In genomic region chr12:108728820-108729611, GRCh38 we compare ENCODE assay signal across 9 cellular contexts. TPM values are rescaled to one million over a fixed set of nuclear protein-coding genes. Genes with fewer than 3 reads are reported as not detected.
DNase-seq lines count a peak whose midpoint lies in the region; ATAC-seq, FAIRE-seq and TF ChIP-seq lines count a peak whose summit lies in the region.
"Had no signal": no experiment of that assay in that cellular context is flagged by ENCODE, and none has a peak within 500 bp of the region (broad histone marks: within the 10 kb centered on the region; RNA-seq: fewer than 3 reads in every experiment).

No MANE protein-coding gene starts in this region.

- TF ChIP-seq CTCF in RWPE2 (IDR thresholded peaks at IDR 0.05; ENCODE audit: poor library complexity, severe bottlenecking) = no peak
- TF ChIP-seq CTCF in fibroblast of lung (conservative IDR thresholded peaks at IDR 0.05 in 1 of 2, IDR thresholded peaks at IDR 0.05 in 1 of 2; ENCODE audit: low read depth in 1 of 2, low read length in 2 of 2) = no peak
- no peak for TF ChIP-seq CTCF in psoas muscle (IDR thresholded peaks at IDR 0.05)
- no peak for TF ChIP-seq CTCF in GM13976 (IDR thresholded peaks at IDR 0.05; ENCODE audit: borderline replicate concordance, control extremely low read depth, extremely low read depth, insufficient read depth, missing control alignments)

- peaks cover 73% of the 10 kb centered on the region for H3K79me2 ChIP-seq in fibroblast of lung (ENCODE audit: control insufficient read depth, insufficient read depth, low read length)

- peaks cover 7% of the 10 kb centered on the region for H4K20me1 ChIP-seq in fibroblast of lung (ENCODE audit: control insufficient read depth, extremely low read depth, insufficient read depth, low read length)

- H3K27ac ChIP-seq in RWPE2 (ENCODE audit: poor library complexity, severe bottlenecking) (peak overlapping the region; percentile 94), fibroblast of lung (ENCODE audit: insufficient read depth, low read length) (peak overlapping the region; percentile 99), psoas muscle (peak overlapping the region; percentile 99)

- H3K4me1 ChIP-seq in RWPE2 (ENCODE audit: insufficient read depth, poor library complexity, severe bottlenecking) (peaks cover 57% of the 10 kb centered on the region), fibroblast of lung (ENCODE audit: control insufficient read depth, extremely low read depth, insufficient read depth, low read length) (peaks cover 26% of the 10 kb centered on the region), psoas muscle (peaks cover 58% of the 10 kb centered on the region)

- FAIRE-seq in HTR-8/SVneo (lab: Jason Lieb, UNC) = no peak

- DNase-seq in EL (peak; percentile 42), RWPE2 (ENCODE audit: low spot score) (no peak), fibroblast of lung (ENCODE audit: low read depth in 2 of 2) (peak in 1 of 2 donors; percentile 59), psoas muscle (no peak), GM13976 (ENCODE audit: low spot score) (no peak), NCI-H510A treated with DMSO at 0.1 percent for 48 hours (lab: John Stamatoyannopoulos, UW) (no peak), HTR-8/SVneo (ENCODE audit: insufficient read length, low spot score) (no peak)

- in situ Hi-C loops in GM13976 (cut with MboI; ENCODE audit: low sequenced_read_pairs, unreplicated experiment) = no loop called here

- H2AFZ ChIP-seq in fibroblast of lung (ENCODE audit: low read length) = no peak overlapping the region

- ATAC-seq in RWPE2 (ENCODE audit: low read depth) (no peak), psoas muscle (no peak), GM19463 (IDR thresholded peaks at IDR 0.05; ENCODE audit: unreplicated experiment) (no peak)
- ATAC-seq: sciatic nerve had no signal

- peak overlapping the region; percentile 98 for H3K9ac ChIP-seq in fibroblast of lung (ENCODE audit: insufficient read depth, low read length)

- H3K27me3 ChIP-seq in RWPE2 (ENCODE audit: insufficient read depth, poor library complexity, severe bottlenecking) (no peaks in the 10 kb centered on the region), fibroblast of lung (ENCODE audit: control insufficient read depth, insufficient read depth, low read length) (no peaks in the 10 kb centered on the region), psoas muscle (ENCODE audit: insufficient read depth in 3 of 3, low read length in 2 of 3) (no peaks in the 10 kb centered on the region)

- peaks cover 21% of the 10 kb centered on the region for H3K36me3 ChIP-seq in RWPE2 (ENCODE audit: low read depth)
- H3K36me3 ChIP-seq in fibroblast of lung (ENCODE audit: control insufficient read depth, insufficient read depth, low read length) = no peaks in the 10 kb centered on the region
- H3K36me3 ChIP-seq in psoas muscle (ENCODE audit: insufficient read depth in 1 of 2, low read depth in 1 of 2) = no peaks in the 10 kb centered on the region

- no peaks in the 10 kb centered on the region for H3K9me3 ChIP-seq in RWPE2 (ENCODE audit: severe bottlenecking)
- H3K9me3 ChIP-seq in fibroblast of lung (ENCODE audit: control insufficient read depth, insufficient read depth, low read depth, low read length) = no peaks in the 10 kb centered on the region
- H3K9me3 ChIP-seq in psoas muscle = no peaks in the 10 kb centered on the region

- 27 to 41% (median 31%) methylated on average over 9 of the region's 9 CpGs for WGBS in psoas muscle, 3 donors

- peak overlapping the region; percentile 87 for H3K4me3 ChIP-seq in RWPE2 (ENCODE audit: severe bottlenecking)
- H3K4me3 ChIP-seq in fibroblast of lung (replicated peaks in 1 of 4; ENCODE audit: control extremely low read depth in 1 of 4, insufficient read depth in 1 of 4, low read depth in 3 of 4, low read length in 4 of 4) = peak overlapping the region; percentile 73 to 97 (median 94)
- H3K4me3 ChIP-seq in psoas muscle = peak overlapping the region; percentile 74

- peak overlapping the region; percentile 98 for H3K4me2 ChIP-seq in fibroblast of lung (ENCODE audit: extremely low read depth, insufficient read depth, low read length)

- intact Hi-C loops in psoas muscle (cut with DNase I) = loop anchor here in 1 of 2 donors (5.0 kb wide), 2 partner anchors 57 to 68 kb away; no protein-coding TSS in a partner anchor

RNA-seq across cellular contexts. Expression of gene CORO1C, which starts 2.3 kb away (rescaled TPM):
- total RNA-seq in fibroblast of lung (202 and 288 TPM in 2 replicates), psoas muscle (10 to 100 TPM; 32.4 to 67.1 (median 59.2) TPM)
- polyA plus RNA-seq in fibroblast of lung (542 and 773 TPM in 2 replicates), psoas muscle (10 to 100 TPM; 16.9 to 40.5 (median 19.4) TPM)
- 395 and 442 TPM in 2 replicates for polyA plus RNA-seq in fibroblast of lung (2012)
- polyA minus RNA-seq in fibroblast of lung (ENCODE audit: low replicate concordance) = 1,176 and 1,331 TPM in 2 replicates
